9 cellular contexts compared by ENCODE assay signal in the genomic region with DNA sequence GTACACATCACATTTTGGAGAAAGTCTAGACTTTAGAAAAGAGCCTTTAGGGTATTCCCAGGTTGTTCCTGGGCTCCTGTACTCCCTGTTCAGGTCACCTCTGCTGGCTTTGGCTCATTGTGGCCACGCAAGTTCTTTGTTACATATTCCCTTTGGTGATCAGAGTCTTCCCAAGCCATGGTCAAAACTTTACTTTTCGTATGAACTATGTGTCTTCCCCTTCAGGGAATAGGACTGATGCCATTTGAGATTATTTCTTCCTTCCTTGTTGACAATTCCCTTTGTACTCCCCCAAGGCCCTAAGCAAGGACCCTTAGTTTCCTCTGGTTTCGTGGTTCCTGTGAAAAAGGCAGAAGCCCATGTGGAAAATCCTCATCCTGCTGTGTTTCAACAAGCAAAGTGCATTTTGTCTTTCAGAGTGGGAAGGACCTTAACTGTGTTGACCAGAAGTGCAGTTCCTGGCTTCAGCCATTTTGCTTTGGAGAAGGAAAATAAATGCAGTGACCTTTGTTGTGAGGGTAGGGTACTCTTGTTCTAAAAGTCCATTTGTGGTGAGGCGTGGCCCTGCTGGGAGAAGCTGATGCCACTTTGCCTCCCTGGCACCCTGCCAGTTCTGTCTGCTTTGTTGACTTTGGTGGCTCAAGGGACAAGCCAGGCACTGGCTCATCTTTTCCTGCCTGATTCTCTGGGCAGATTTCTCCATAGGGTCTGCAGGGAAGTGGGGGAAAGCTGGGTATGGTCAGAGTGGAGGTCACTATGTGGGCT. TPM values are rescaled to one million over a fixed set of nuclear protein-coding genes. Genes with fewer than 3 reads are reported as not detected.
A peak's percentile ranks its signal among the peaks of the same experiment; 100 is the strongest.
DNase-seq lines count a peak whose midpoint lies in the region; ATAC-seq and TF ChIP-seq lines count a peak whose summit lies in the region.
"Had no signal": no experiment of that assay in that cellular context is flagged by ENCODE, and none has a peak within 500 bp of the region (broad histone marks: within the 10 kb centered on the region; RNA-seq: fewer than 3 reads in every experiment).

No MANE protein-coding gene starts in this region.

- H3K27me3 ChIP-seq in HL-60 (ENCODE audit: insufficient read depth, poor library complexity, severe bottlenecking) (no peaks in the 10 kb centered on the region), gastrocnemius medialis (no peaks in the 10 kb centered on the region), osteoblast (ENCODE audit: insufficient read depth, low read length) (no peaks in the 10 kb centered on the region)

- TF ChIP-seq CTCF in HL-60 (IDR thresholded peaks at IDR 0.05; ENCODE audit: insufficient read depth, low read length) (no peak), gastrocnemius medialis (IDR thresholded peaks at IDR 0.05 in 4 of 5, conservative IDR thresholded peaks at IDR 0.05 in 1 of 5) (no peak), osteoblast (IDR thresholded peaks at IDR 0.05; ENCODE audit: extremely low read depth, low read depth, low read length) (no peak)

- no peak overlapping the region for H3K4me3 ChIP-seq in HL-60 (replicated peaks; ENCODE audit: insufficient read depth, low read length)
- H3K4me3 ChIP-seq in gastrocnemius medialis, result no peak overlapping the region
- no peak overlapping the region for H3K4me3 ChIP-seq in osteoblast (ENCODE audit: insufficient read depth, low read length)

- no peaks in the 10 kb centered on the region for H3K36me3 ChIP-seq in gastrocnemius medialis
- H3K36me3 ChIP-seq in osteoblast (ENCODE audit: insufficient read depth, low read length), result no peaks in the 10 kb centered on the region

- no peaks in the 10 kb centered on the region for H3K9me3 ChIP-seq in gastrocnemius medialis
- no peaks in the 10 kb centered on the region for H3K9me3 ChIP-seq in osteoblast (ENCODE audit: low read depth, low read length)

- peak; percentile 88 to 90 for ATAC-seq in gastrocnemius medialis
- ATAC-seq in GM19328 (IDR thresholded peaks at IDR 0.05; ENCODE audit: unreplicated experiment), result no peak
- no peak for ATAC-seq in HG02885 (IDR thresholded peaks at IDR 0.05; ENCODE audit: poor library complexity, unreplicated experiment)

- peaks cover 67% of the 10 kb centered on the region for H3K79me2 ChIP-seq in osteoblast (ENCODE audit: insufficient read depth, low read length)

- in situ Hi-C loops in gastrocnemius medialis (cut with MboI; ENCODE audit: low sequenced_read_pairs in 4 of 4), result no loop called here

- TF ChIP-seq POLR2A in gastrocnemius medialis (IDR thresholded peaks at IDR 0.05), result no peak

- DNase-seq in HL-60 (ENCODE audit: low read depth in 1 of 2, low spot score in 1 of 2), result peak in 1 of 2 experiments; percentile 55
- peak; percentile 83 for DNase-seq in NCI-H510A treated with DMSO at 0.1 percent for 48 hours (lab: John Stamatoyannopoulos, UW)
- DNase-seq in cardiac septum (ENCODE audit: low spot score), result peak; percentile 83
- peak; percentile 81 for DNase-seq in gastrocnemius medialis
- no peak for DNase-seq in osteoblast (ENCODE audit: insufficient read length, low spot score, missing footprints)
- DNase-seq in HPDE6-E6E7 (ENCODE audit: extremely low spot score), result no peak
- DNase-seq: activated gamma-delta T cell treated with Interleukin-2 at 50 U/mL for 16 hours had no signal

- intact Hi-C loops in cardiac septum (cut with DNase I), result no loop called here
- intact Hi-C loops in gastrocnemius medialis (cut with DNase I; ENCODE audit: low total_unique reads), result loop anchor here (5.0 kb wide), 1 partner anchor 53 kb away; no protein-coding TSS in a partner anchor

- H2AFZ ChIP-seq in osteoblast (ENCODE audit: low read length), result no peak overlapping the region

- H3K27ac ChIP-seq in HL-60 (replicated peaks), result 0 out of 2 replicates have a peak overlapping the region, but pooled peaks have one; percentile 12
- peak overlapping the region; percentile 66 to 90 (median 72) for H3K27ac ChIP-seq in gastrocnemius medialis
- no peak overlapping the region for H3K27ac ChIP-seq in osteoblast (ENCODE audit: low read depth, low read length)

- H4K20me1 ChIP-seq in osteoblast (ENCODE audit: insufficient read depth, low read length), result peaks cover 18% of the 10 kb centered on the region

- H3K4me2 ChIP-seq in osteoblast (ENCODE audit: insufficient read depth, low read length), result no peak overlapping the region

- peaks cover 49 to 54% of the 10 kb centered on the region in 2 donors for H3K4me1 ChIP-seq in gastrocnemius medialis
- H3K4me1 ChIP-seq in osteoblast (ENCODE audit: insufficient read depth, low read length), result peaks cover 5% of the 10 kb centered on the region

RNA-seq across cellular contexts. Expression of a gene that starts 55.1 kb away (rescaled TPM):
- 31.3 TPM for total RNA-seq in cardiac septum
- 10 to 100 TPM; 21.7 to 37.1 (median 30.2) TPM for total RNA-seq in gastrocnemius medialis
- total RNA-seq in osteoblast, result 19.9 and 20.6 TPM in 2 replicates

Comparison
In these comparisons a context has a peak if more than half of its experiments do, and no peak if none do; other contexts are left out.
1. DNase-seq: peak in NCI-H510A treated with DMSO at 0.1 percent for 48 hours (single experiment), cardiac septum (single experiment) and gastrocnemius medialis (2 of 2); none in osteoblast (single experiment) and HPDE6-E6E7 (single experiment).
2. ATAC-seq: peak in gastrocnemius medialis (2 of 2); none in GM19328 (single experiment) and HG02885 (single experiment).